8 cellular contexts compared by ENCODE assay signal in the genomic region with DNA sequence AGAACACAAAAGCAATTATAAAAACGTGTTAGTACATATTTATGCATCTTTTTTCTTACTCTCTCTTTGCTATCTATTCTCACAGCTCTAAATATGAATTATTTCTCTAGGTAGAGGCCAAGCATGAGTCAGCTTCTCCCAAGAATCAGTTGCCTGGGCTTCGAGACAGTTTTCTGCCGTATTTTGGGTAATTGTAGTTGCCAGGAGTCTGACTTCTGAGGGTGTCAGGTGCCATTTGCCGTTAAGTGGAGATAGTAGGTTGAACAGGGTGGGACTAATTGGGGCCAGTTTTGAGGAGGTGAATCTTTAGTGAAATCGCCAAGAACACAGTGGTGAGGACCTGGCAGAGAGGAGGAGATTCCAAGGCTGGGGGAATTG. TPM values are rescaled to one million over a fixed set of nuclear protein-coding genes. Genes with fewer than 3 reads are reported as not detected.
A peak's percentile ranks its signal among the peaks of the same experiment; 100 is the strongest.
DNase-seq lines count a peak whose midpoint lies in the region; ATAC-seq, FAIRE-seq and TF ChIP-seq lines count a peak whose summit lies in the region.

No MANE protein-coding gene starts in this region.

- H3K36me3 ChIP-seq in HCT116 (ENCODE audit: control insufficient read depth in 1 of 2, insufficient read depth in 2 of 2, low read length in 2 of 2) (no peaks in the 10 kb centered on the region), iPS DF 6.9 (ENCODE audit: control insufficient read depth, insufficient read depth, low read length) (no peaks in the 10 kb centered on the region), stomach smooth muscle (ENCODE audit: control insufficient read depth in 2 of 2, insufficient read depth in 2 of 2, low read length in 2 of 2) (no peaks in the 10 kb centered on the region)

- TF ChIP-seq CTCF in A549 (IDR thresholded peaks at IDR 0.05) = no peak
- TF ChIP-seq CTCF in HCT116 (IDR thresholded peaks at IDR 0.05 in 2 of 3, conservative IDR thresholded peaks at IDR 0.05 in 1 of 3; ENCODE audit: borderline replicate concordance in 1 of 3, insufficient read depth in 1 of 3, low read depth in 2 of 3, low read length in 2 of 3) = no peak

- CTCF ChIA-PET in A549 (lab: Yijun Ruan, JAX) = interaction anchor here (1.0 to 1.6 kb wide), 3 partner anchors 17 to 28 kb away, joined by 3 to 7 read pairs (median 3); no protein-coding TSS in a partner anchor
- CTCF ChIA-PET in HCT116 (lab: Charles Lee) = interaction anchor here (1.0 kb wide), 2 partner anchors 22 to 54 kb away, joined by 3 to 6 read pairs; no protein-coding TSS in a partner anchor
- CTCF ChIA-PET in activated CD8-positive, alpha-beta T cell treated with anti-CD3 and anti-CD28 coated beads, Interleukin-2, amount 10 ng/mL, durations not matched to agents 7 days and 5 days (lab: Charles Lee) = interaction anchor here (0.8 to 7.4 kb wide), 9 partner anchors 9 to 76 kb away, joined by 3 to 102 read pairs (median 4); no protein-coding TSS in a partner anchor

- H3K27me3 ChIP-seq in HCT116 (ENCODE audit: insufficient read depth, low read length) (no peaks in the 10 kb centered on the region), iPS DF 6.9 (ENCODE audit: control insufficient read depth, insufficient read depth, low read length) (no peaks in the 10 kb centered on the region), stomach smooth muscle (ENCODE audit: control insufficient read depth in 1 of 2, insufficient read depth in 2 of 2, low read length in 2 of 2) (no peaks in the 10 kb centered on the region)

- H3K4me2 ChIP-seq in A549 (peak overlapping the region; percentile 90), HCT116 (ENCODE audit: low read length) (peak overlapping the region; percentile 83)

- H3K79me2 ChIP-seq in HCT116 (ENCODE audit: insufficient read depth, low read length) = no peaks in the 10 kb centered on the region

- no peaks in the 10 kb centered on the region for H3K27me3 Mint-ChIP-seq in activated CD8-positive, alpha-beta T cell treated with anti-CD3 and anti-CD28 coated beads, Interleukin-2, amount 10 ng/mL, durations not matched to agents 7 days and 5 days (ENCODE audit: low read depth)

- no peaks in the 10 kb centered on the region for H4K20me1 ChIP-seq in HCT116 (ENCODE audit: insufficient read depth)

- H3K4me1 Mint-ChIP-seq in activated CD8-positive, alpha-beta T cell treated with anti-CD3 and anti-CD28 coated beads, Interleukin-2, amount 10 ng/mL, durations not matched to agents 7 days and 5 days (ENCODE audit: low read depth) = peaks cover 79% of the 10 kb centered on the region

- intact Hi-C loops in HCT116 (cut with micrococcal nuclease) = no loop called here

- H3K27ac ChIP-seq in A549 = peak overlapping the region; percentile 90 to 96
- peak overlapping the region; percentile 78 for H3K27ac ChIP-seq in HCT116 (ENCODE audit: low read depth, low read length)
- H3K27ac ChIP-seq in iPS DF 6.9 (ENCODE audit: low read length) = peak overlapping the region; percentile 8
- peak overlapping the region; percentile 83 for H3K27ac ChIP-seq in stomach smooth muscle (ENCODE audit: low read length)

- H3K9me3 Mint-ChIP-seq in activated CD8-positive, alpha-beta T cell treated with anti-CD3 and anti-CD28 coated beads, Interleukin-2, amount 10 ng/mL, durations not matched to agents 7 days and 5 days (ENCODE audit: insufficient read depth) = no peaks in the 10 kb centered on the region

- DNase-seq in A549 (ENCODE audit: low read depth in 1 of 2, low spot score in 1 of 2) (no peak), HCT116 (ENCODE audit: low read depth, low spot score) (no peak), iPS DF 6.9 (ENCODE audit: low read depth, low spot score) (no peak), inferior parietal cortex (ENCODE audit: extremely low spot score) (no peak), G401 (ENCODE audit: low spot score) (no peak)
- no peak for DNase-seq in activated CD8-positive, alpha-beta T cell treated with anti-CD3 and anti-CD28 coated beads, Interleukin-2, amount 10 ng/mL, durations not matched to agents 7 days and 5 days

- no TSS peak for BruUV-seq in HCT116 (replicated peaks; lab: Mats Ljungman, UMichigan)

- TF ChIP-seq RAD21 in A549 (conservative IDR thresholded peaks at IDR 0.05 in 1 of 2, IDR thresholded peaks at IDR 0.05 in 1 of 2) = no peak
- TF ChIP-seq RAD21 in HCT116 (IDR thresholded peaks at IDR 0.05; ENCODE audit: low read depth) = no peak

- H3K9ac ChIP-seq in HCT116 (ENCODE audit: low read length) = peak overlapping the region; percentile 70
- peak overlapping the region; percentile 77 to 82 for H3K9ac ChIP-seq in stomach smooth muscle (ENCODE audit: low read length in 2 of 2)

- RAD21 ChIA-PET in HCT116 (lab: Charles Lee; ENCODE audit: low non-redundant PET in 1 of 2, low total read pairs in 2 of 2, uncharacterized antibody in 2 of 2, unreplicated experiment in 2 of 2) = no interaction called here

- H3K9me3 ChIP-seq in A549 (no peaks in the 10 kb centered on the region), HCT116 (ENCODE audit: control insufficient read depth in 1 of 2, insufficient read depth in 1 of 2, low read depth in 1 of 2, low read length in 2 of 2) (no peaks in the 10 kb centered on the region), iPS DF 6.9 (ENCODE audit: control insufficient read depth, insufficient read depth, low read length) (no peaks in the 10 kb centered on the region), stomach smooth muscle (ENCODE audit: control insufficient read depth in 2 of 2, low read length in 2 of 2) (no peaks in the 10 kb centered on the region)

- peaks cover 12% of the 10 kb centered on the region; the same call in 2 of the 3 replicates for H3K4me1 ChIP-seq in A549
- H3K4me1 ChIP-seq in HCT116 (ENCODE audit: control insufficient read depth in 1 of 2, insufficient read depth in 2 of 2, low read length in 2 of 2) = peaks cover 2 to 17% of the 10 kb centered on the region in 2 experiments; a peak in 2 of 4 replicates
- peaks cover 7% of the 10 kb centered on the region for H3K4me1 ChIP-seq in iPS DF 6.9 (ENCODE audit: control insufficient read depth, insufficient read depth, low read length)
- peaks cover 18% of the 10 kb centered on the region for H3K4me1 ChIP-seq in stomach smooth muscle (ENCODE audit: control insufficient read depth, insufficient read depth, low read length)

- H3K4me3 ChIP-seq in A549 (peak overlapping the region; percentile 58), HCT116 (replicated peaks in 1 of 2; ENCODE audit: low read depth in 1 of 2, low read length in 2 of 2) (peak overlapping the region; percentile 61 to 64), iPS DF 6.9 (ENCODE audit: low read length) (peak overlapping the region; percentile 24; the same call in 1 of the 2 replicates), stomach smooth muscle (ENCODE audit: low read length in 2 of 2) (peak overlapping the region; percentile 78 to 79)

- in situ Hi-C loops in G401 (cut with HindIII; ENCODE audit: low sequenced_read_pairs) = no loop called here

- WGBS in A549 (ENCODE audit: missing lambda C conversion rate) = 67% methylated on average over 5 of the region's 5 CpGs
- no CpG with 5 or more reads among the region's 5 CpGs for WGBS in iPS DF 6.9 (ENCODE audit: insufficient coverage, insufficient read length)

- peak overlapping the region; percentile 99 for H3K27ac Mint-ChIP-seq in activated CD8-positive, alpha-beta T cell treated with anti-CD3 and anti-CD28 coated beads, Interleukin-2, amount 10 ng/mL, durations not matched to agents 7 days and 5 days

- ATAC-seq in A549 (no peak), HCT116 (no peak), GM21529 (IDR thresholded peaks at IDR 0.05; ENCODE audit: unreplicated experiment) (no peak)
- no peak for ATAC-seq in activated CD8-positive, alpha-beta T cell treated with anti-CD3 and anti-CD28 coated beads, Interleukin-2, amount 10 ng/mL, durations not matched to agents 7 days and 5 days

- POLR2A ChIA-PET in A549 (lab: Yijun Ruan, JAX) = interaction anchor here (0.6 to 1.1 kb wide), 2 partner anchors 9 to 19 kb away, joined by 4 to 9 read pairs; no protein-coding TSS in a partner anchor
- POLR2A ChIA-PET in HCT116 (lab: Charles Lee) = interaction anchor here (0.5 to 1.0 kb wide), 2 partner anchors 21 to 258 kb away, joined by 3 read pairs; no protein-coding TSS in a partner anchor
- POLR2A ChIA-PET in activated CD8-positive, alpha-beta T cell treated with anti-CD3 and anti-CD28 coated beads, Interleukin-2, amount 10 ng/mL, durations not matched to agents 7 days and 5 days (lab: Charles Lee) = interaction anchor here (0.6 to 5.3 kb wide), 15 partner anchors 9 to 108 kb away, joined by 3 to 83 read pairs (median 5); a partner anchor contains a TSS

- no peaks in the 10 kb centered on the region for H3K9me2 ChIP-seq in HCT116 (ENCODE audit: insufficient read depth)

- peaks cover 8% of the 10 kb centered on the region for H3K36me3 Mint-ChIP-seq in activated CD8-positive, alpha-beta T cell treated with anti-CD3 and anti-CD28 coated beads, Interleukin-2, amount 10 ng/mL, durations not matched to agents 7 days and 5 days (ENCODE audit: low read depth)

- FAIRE-seq in A549 (lab: Jason Lieb, UNC) = no peak

- H3K4me3 Mint-ChIP-seq in activated CD8-positive, alpha-beta T cell treated with anti-CD3 and anti-CD28 coated beads, Interleukin-2, amount 10 ng/mL, durations not matched to agents 7 days and 5 days = peak overlapping the region; percentile 94

- H2AFZ ChIP-seq in HCT116 (ENCODE audit: low read depth, low read length, poor library complexity, severe bottlenecking) = peak overlapping the region; percentile 71

- TF ChIP-seq EP300 in A549 (IDR thresholded peaks at IDR 0.05) = no peak

- TF ChIP-seq POLR2A in A549 (IDR thresholded peaks at IDR 0.05; ENCODE audit: low read length) = no peak
- no peak for TF ChIP-seq POLR2A in HCT116 (IDR thresholded peaks at IDR 0.05; ENCODE audit: borderline replicate concordance, extremely low read depth, insufficient read depth, insufficient read length)

TF ChIP-seq in A549, 52 proteins besides CTCF, POLR2A, EP300 and RAD21 (continues in another document):
- TF ChIP-seq SREBF2 (IDR thresholded peaks at IDR 0.05) (no peak), ZNF302 (CRISPR knock-in tag; IDR thresholded peaks at IDR 0.05) (no peak), SMC3 (IDR thresholded peaks at IDR 0.05) (no peak), TFCP2L1 (CRISPR knock-in tag; IDR thresholded peaks at IDR 0.05) (no peak)

TF ChIP-seq in HCT116, 20 proteins besides CTCF, POLR2A, EP300 and RAD21 (continues in another document):
- TF ChIP-seq POLR2AphosphoS5 (IDR thresholded peaks at IDR 0.05; ENCODE audit: low read depth, low read length) (no peak), ZFX (IDR thresholded peaks at IDR 0.05) (no peak)

RNA-seq across cellular contexts. Expression of a gene that starts 7.8 kb away (rescaled TPM):
- polyA plus RNA-seq in A549 (2011; rRNA removed) = not detected in 2 replicates
- 0.03 TPM in 1 of 2 replicates, not detected in the other for polyA plus RNA-seq in A549 (2012; cell fraction: cytosol; rRNA removed)
- not detected in 2 replicates for polyA plus RNA-seq in A549 (2012; cell fraction: nucleus; rRNA removed)
- not detected in 3 replicates for polyA plus RNA-seq in A549 (2017; fragmentation: RNase III; extraction: RNeasy Plus Mini Kit Qiagen cat#74134 plus additional on column Dnase treatment)
- polyA minus RNA-seq in A549 (2011; rRNA and poly(A)+ RNA removed) = not detected in 2 replicates
- 0.12 TPM for total RNA-seq in HCT116 (2021; ENCODE audit: unreplicated experiment)
- polyA plus RNA-seq in HCT116 (2012) = 0.07 TPM in 1 of 2 replicates, not detected in the other
- total RNA-seq in activated CD8-positive, alpha-beta T cell treated with anti-CD3 and anti-CD28 coated beads, Interleukin-2, amount 10 ng/mL, durations not matched to agents 7 days and 5 days = 10 to 100 TPM; 37.5 to 39.9 TPM
- 7.1 and 11.6 TPM in 2 replicates for total RNA-seq in G401 (2014; rRNA removed; shearing (Covaris generic))

Comparison
In these comparisons a context has a peak if more than half of its experiments do, and no peak if none do; other contexts are left out.
1. H3K27ac ChIP-seq: peak in every context shown above with its lines; median percentile 93 in A549; 83 in stomach smooth muscle; 78 in HCT116; 8 in iPS DF 6.9.
2. H3K4me3 ChIP-seq: peak in every context shown above with its lines; median percentile 78 in stomach smooth muscle; 62 in HCT116; 58 in A549; 24 in iPS DF 6.9.